ENCODE assay signal across 10 cellular contexts in the genomic region with DNA sequence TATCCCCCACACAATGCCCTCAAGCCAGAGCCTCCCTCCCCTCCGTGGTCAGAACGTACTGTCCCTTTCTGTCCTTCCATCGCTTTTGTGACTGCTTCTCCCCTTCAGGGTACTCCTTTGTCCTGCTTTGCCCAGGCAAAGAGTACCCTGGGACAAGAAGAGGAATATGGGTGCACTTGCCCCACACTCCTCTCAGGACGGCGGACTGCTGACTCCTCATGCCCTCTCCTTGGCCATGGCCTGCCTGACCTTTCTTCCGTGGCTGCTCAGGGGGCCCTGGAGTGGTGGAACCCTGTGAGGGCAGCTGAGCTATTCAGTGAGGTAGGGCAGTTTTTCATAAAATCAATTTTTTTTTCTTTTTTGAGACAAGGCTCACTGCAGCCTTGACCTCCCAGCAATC. TPM values are rescaled to one million over a fixed set of nuclear protein-coding genes. Genes with fewer than 3 reads are reported as not detected.
DNase-seq lines count a peak whose midpoint lies in the region; ATAC-seq and TF ChIP-seq lines count a peak whose summit lies in the region.
"Had no signal": no experiment of that assay in that cellular context is flagged by ENCODE, and none has a peak within 500 bp of the region (broad histone marks: within the 10 kb centered on the region; RNA-seq: fewer than 3 reads in every experiment).

No MANE protein-coding gene starts in this region.

- TF ChIP-seq EP300 in SK-N-SH (IDR thresholded peaks at IDR 0.05; ENCODE audit: borderline replicate concordance in 1 of 2, low read depth in 1 of 2, low read length in 1 of 2): no peak

- H3K36me3 Mint-ChIP-seq in T-helper 17 cell (ENCODE audit: low read depth): peaks cover 13% of the 10 kb centered on the region

- no peaks in the 10 kb centered on the region for H3K27me3 ChIP-seq in SK-N-SH (ENCODE audit: insufficient read depth)
- no peaks in the 10 kb centered on the region for H3K27me3 ChIP-seq in fibroblast of lung (ENCODE audit: control insufficient read depth, insufficient read depth, low read length)
- H3K27me3 ChIP-seq in smooth muscle cell (ENCODE audit: low read depth): no peaks in the 10 kb centered on the region

- TF ChIP-seq RAD21 in SK-N-SH (IDR thresholded peaks at IDR 0.05; ENCODE audit: low read length): no peak

- peak overlapping the region; percentile 94 for H3K27ac Mint-ChIP-seq in T-helper 17 cell

- TF ChIP-seq CTCF in SK-N-SH (IDR thresholded peaks at IDR 0.05): no peak
- no peak for TF ChIP-seq CTCF in fibroblast of lung (conservative IDR thresholded peaks at IDR 0.05 in 1 of 2, IDR thresholded peaks at IDR 0.05 in 1 of 2; ENCODE audit: low read depth in 1 of 2, low read length in 2 of 2)
- TF ChIP-seq CTCF in smooth muscle cell (IDR thresholded peaks at IDR 0.05; ENCODE audit: borderline replicate concordance, insufficient read depth, poor library complexity, severe bottlenecking): no peak

- H3K9me2 ChIP-seq in SK-N-SH: no peaks in the 10 kb centered on the region

- peak overlapping the region; percentile 90 for H3K4me3 Mint-ChIP-seq in T-helper 17 cell

- H3K4me3 ChIP-seq in SK-N-SH (ENCODE audit: low read depth in 2 of 2, low read length in 1 of 2): no peak overlapping the region
- H3K4me3 ChIP-seq in fibroblast of lung (replicated peaks in 1 of 4; ENCODE audit: control extremely low read depth in 1 of 4, insufficient read depth in 1 of 4, low read depth in 3 of 4, low read length in 4 of 4): peak overlapping the region in 2 of 4 experiments; percentile 6 to 72
- no peak overlapping the region for H3K4me3 ChIP-seq in smooth muscle cell
- H3K4me3 ChIP-seq: PC-9 had no signal

- no peaks in the 10 kb centered on the region for H4K20me1 ChIP-seq in SK-N-SH (ENCODE audit: insufficient read depth)
- H4K20me1 ChIP-seq in fibroblast of lung (ENCODE audit: control insufficient read depth, extremely low read depth, insufficient read depth, low read length): no peaks in the 10 kb centered on the region
- H4K20me1 ChIP-seq in smooth muscle cell (ENCODE audit: low read depth): peaks cover 19% of the 10 kb centered on the region

- H2AFZ ChIP-seq in SK-N-SH (ENCODE audit: low read depth) (no peak overlapping the region), fibroblast of lung (ENCODE audit: low read length) (no peak overlapping the region), smooth muscle cell (ENCODE audit: low read depth) (no peak overlapping the region)
- H2AFZ ChIP-seq: PC-9 had no signal

- H3K9me3 ChIP-seq in SK-N-SH: no peaks in the 10 kb centered on the region
- no peaks in the 10 kb centered on the region for H3K9me3 ChIP-seq in T-helper 17 cell (ENCODE audit: control insufficient read depth, low read length, poor library complexity, severe bottlenecking)
- H3K9me3 ChIP-seq in fibroblast of lung (ENCODE audit: control insufficient read depth, insufficient read depth, low read depth, low read length): no peaks in the 10 kb centered on the region
- no peaks in the 10 kb centered on the region for H3K9me3 ChIP-seq in smooth muscle cell (replicated peaks; ENCODE audit: low read depth)

- H3K27ac ChIP-seq in SK-N-SH (ENCODE audit: low read depth in 2 of 2, low read length in 1 of 2) (peak overlapping the region; percentile 53 to 83; a peak in 3 of 4 replicates), fibroblast of lung (ENCODE audit: insufficient read depth, low read length) (peak overlapping the region; percentile 52), smooth muscle cell (ENCODE audit: low read depth) (peak overlapping the region; percentile 87)
- H3K27ac ChIP-seq: 22Rv1, PC-9 had no signal

- peaks cover 58% of the 10 kb centered on the region for H3K4me1 Mint-ChIP-seq in T-helper 17 cell

- no peaks in the 10 kb centered on the region for H3K27me3 Mint-ChIP-seq in T-helper 17 cell

- H3K36me3 ChIP-seq in SK-N-SH (replicated peaks in 1 of 2; ENCODE audit: control insufficient read depth in 1 of 2, insufficient read depth in 2 of 2, low read length in 1 of 2) (peaks cover 44% of the 10 kb centered on the region in 2 experiments), fibroblast of lung (ENCODE audit: control insufficient read depth, insufficient read depth, low read length) (peaks cover 19% of the 10 kb centered on the region), smooth muscle cell (ENCODE audit: low read depth) (peaks cover 23% of the 10 kb centered on the region)

- H3K9ac ChIP-seq in SK-N-SH (0 out of 2 replicates have a peak overlapping the region, but pooled peaks have one; percentile 6), fibroblast of lung (ENCODE audit: insufficient read depth, low read length) (no peak overlapping the region), smooth muscle cell (ENCODE audit: low read depth) (peak overlapping the region; percentile 7)

- CTCF ChIA-PET in SK-N-SH (lab: Yijun Ruan, JAX): no interaction called here

- peaks cover 41 to 47% of the 10 kb centered on the region in 2 experiments for H3K4me1 ChIP-seq in SK-N-SH (ENCODE audit: control insufficient read depth in 1 of 2, insufficient read depth in 2 of 2, low read depth in 1 of 2, low read length in 1 of 2)
- peaks cover 32% of the 10 kb centered on the region for H3K4me1 ChIP-seq in fibroblast of lung (ENCODE audit: control insufficient read depth, extremely low read depth, insufficient read depth, low read length)
- H3K4me1 ChIP-seq in smooth muscle cell (ENCODE audit: low read depth): peaks cover 25% of the 10 kb centered on the region

- POLR2A ChIA-PET in SK-N-SH (lab: Yijun Ruan, JAX): no interaction called here

- H3F3A ChIP-seq in SK-N-SH (replicated peaks; ENCODE audit: insufficient read depth): peaks cover 16% of the 10 kb centered on the region
- H3F3A ChIP-seq in smooth muscle cell (ENCODE audit: low read depth): peaks cover 41% of the 10 kb centered on the region

- H3K4me2 ChIP-seq in SK-N-SH (peak overlapping the region; percentile 95), fibroblast of lung (ENCODE audit: extremely low read depth, insufficient read depth, low read length) (peak overlapping the region; percentile 72), smooth muscle cell (peak overlapping the region; percentile 97)

- WGBS in SK-N-SH (ENCODE audit: low lambda C conversion rate): 100% methylated on average over 6 of the region's 6 CpGs
- 90% methylated on average over 5 of the region's 6 CpGs for WGBS in smooth muscle cell (ENCODE audit: low lambda C conversion rate)

- ATAC-seq in SK-N-SH treated with all-trans-retinoic acid at 6 μM for 48 hours (no peak), T-helper 17 cell (no peak)

- DNase-seq in SK-N-SH: no peak
- DNase-seq in T-helper 17 cell: no peak
- no peak for DNase-seq in fibroblast of lung (ENCODE audit: low read depth in 2 of 2)
- DNase-seq in smooth muscle cell (lab: John Stamatoyannopoulos, UW; ENCODE audit: unreplicated experiment): no peak
- no peak for DNase-seq in dedifferentiated amniotic fluid mesenchymal stem cell (ENCODE audit: extremely low spot score)
- no peak for DNase-seq in NCI-H2171 treated with DMSO at 0.1 percent for 48 hours (lab: John Stamatoyannopoulos, UW)
- DNase-seq in DMS53 (lab: John Stamatoyannopoulos, UW): no peak
- DNase-seq: PC-9 had no signal

- H3K79me2 ChIP-seq in SK-N-SH (ENCODE audit: insufficient read depth): peaks cover 54% of the 10 kb centered on the region; the same call in 1 of the 2 replicates
- H3K79me2 ChIP-seq in fibroblast of lung (ENCODE audit: control insufficient read depth, insufficient read depth, low read length): peaks cover 27% of the 10 kb centered on the region
- H3K79me2 ChIP-seq in smooth muscle cell (ENCODE audit: low read depth): peaks cover 57% of the 10 kb centered on the region

TF ChIP-seq in SK-N-SH, 30 proteins besides CTCF, POLR2A, EP300 and RAD21 (continues in another document):
- TF ChIP-seq, protein P1, sequence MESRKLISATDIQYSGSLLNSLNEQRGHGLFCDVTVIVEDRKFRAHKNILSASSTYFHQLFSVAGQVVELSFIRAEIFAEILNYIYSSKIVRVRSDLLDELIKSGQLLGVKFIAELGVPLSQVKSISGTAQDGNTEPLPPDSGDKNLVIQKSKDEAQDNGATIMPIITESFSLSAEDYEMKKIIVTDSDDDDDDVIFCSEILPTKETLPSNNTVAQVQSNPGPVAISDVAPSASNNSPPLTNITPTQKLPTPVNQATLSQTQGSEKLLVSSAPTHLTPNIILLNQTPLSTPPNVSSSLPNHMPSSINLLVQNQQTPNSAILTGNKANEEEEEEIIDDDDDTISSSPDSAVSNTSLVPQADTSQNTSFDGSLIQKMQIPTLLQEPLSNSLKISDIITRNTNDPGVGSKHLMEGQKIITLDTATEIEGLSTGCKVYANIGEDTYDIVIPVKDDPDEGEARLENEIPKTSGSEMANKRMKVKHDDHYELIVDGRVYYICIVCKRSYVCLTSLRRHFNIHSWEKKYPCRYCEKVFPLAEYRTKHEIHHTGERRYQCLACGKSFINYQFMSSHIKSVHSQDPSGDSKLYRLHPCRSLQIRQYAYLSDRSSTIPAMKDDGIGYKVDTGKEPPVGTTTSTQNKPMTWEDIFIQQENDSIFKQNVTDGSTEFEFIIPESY (IDR thresholded peaks at IDR 0.05; ENCODE audit: borderline replicate concordance, low read depth): no peak
- TF ChIP-seq RXRA (IDR thresholded peaks at IDR 0.05; ENCODE audit: borderline replicate concordance, low read depth): no peak

TF ChIP-seq in SK-N-SH treated with all-trans-retinoic acid at 6 μM for 48 hours, 23 proteins besides CTCF, POLR2A, EP300 and RAD21 (continues in another document):
- no peak for TF ChIP-seq ZFP3 (CRISPR knock-in tag; IDR thresholded peaks at IDR 0.05)
- no peak for TF ChIP-seq GLIS3 (CRISPR knock-in tag; IDR thresholded peaks at IDR 0.05)
- TF ChIP-seq OSR1 (CRISPR knock-in tag; IDR thresholded peaks at IDR 0.05): no peak

RNA-seq across cellular contexts. Expression of gene C2orf74, which starts 18.7 kb away (rescaled TPM):
- polyA plus RNA-seq in SK-N-SH (2012; rRNA removed) (24.1 and 26.3 TPM in 2 replicates), fibroblast of lung (11.1 and 44.0 TPM in 2 replicates), smooth muscle cell (7.9 and 8.8 TPM in 2 replicates)
- 33.9 and 51.3 TPM in 2 replicates for polyA plus RNA-seq in SK-N-SH (2012; cell fraction: cytosol; rRNA removed)
- 6.5 and 9.2 TPM in 2 replicates for polyA plus RNA-seq in SK-N-SH (2012; cell fraction: nucleus; rRNA removed)
- total RNA-seq in T-helper 17 cell (1 to 10 TPM; 3.9 to 4.9 TPM), fibroblast of lung (20.5 and 21.5 TPM in 2 replicates), smooth muscle cell (4.2 and 5.8 TPM in 2 replicates)
- polyA plus RNA-seq in fibroblast of lung (2012): 9.9 and 37.1 TPM in 2 replicates
- not detected in 2 replicates for polyA minus RNA-seq in fibroblast of lung (ENCODE audit: low replicate concordance)
